Comparison of ENCODE assay signal across 18 cellular contexts in genomic region chr10:79473511-79474095, GRCh38.
"Had no signal": no experiment of that assay in that cellular context is flagged by ENCODE, and none has a peak within 500 bp of the region (broad histone marks: within the 10 kb centered on the region; RNA-seq: fewer than 3 reads in every experiment).

No MANE protein-coding gene starts in this region.

- H3K4me1 Mint-ChIP-seq: immature natural killer cell; naive thymus-derived CD8-positive, alpha-beta T cell; stimulated activated naive B cell treated with anti-CD40 and anti-IgM and Interleukin-4, amounts not matched to agents 10 μg/mL and 1 μg/mL and 100 μg/mL, for 72 hours had no signal

- H3K36me3 Mint-ChIP-seq: activated naive CD8-positive, alpha-beta T cell treated with anti-CD3 and anti-CD28 coated beads, Interleukin-2, amount 10 ng/mL, durations not matched to agents 7 days and 5 days; immature natural killer cell; naive thymus-derived CD8-positive, alpha-beta T cell; stimulated activated naive B cell treated with anti-CD40 and anti-IgM and Interleukin-4, amounts not matched to agents 10 μg/mL and 1 μg/mL and 100 μg/mL, for 72 hours had no signal

- H3K27ac Mint-ChIP-seq: activated naive CD8-positive, alpha-beta T cell treated with anti-CD3 and anti-CD28 coated beads, Interleukin-2, amount 10 ng/mL, durations not matched to agents 7 days and 5 days; immature natural killer cell; naive thymus-derived CD8-positive, alpha-beta T cell; stimulated activated naive B cell treated with anti-CD40 and anti-IgM and Interleukin-4, amounts not matched to agents 10 μg/mL and 1 μg/mL and 100 μg/mL, for 72 hours had no signal

- DNase-seq: activated CD4-positive, alpha-beta T cell treated with anti-CD3 and anti-CD28 coated beads, Interleukin-2, amount 50 U/mL, for 48 hours; activated gamma-delta T cell; activated naive CD8-positive, alpha-beta T cell treated with anti-CD3 and anti-CD28 coated beads, Interleukin-2, amount 10 ng/mL, durations not matched to agents 7 days and 5 days; activated T-cell treated with anti-CD3 and anti-CD28 coated beads, Interleukin-2, amount 50 U/mL, for 4 hours; foreskin keratinocyte; immature natural killer cell; mucosa of descending colon; naive thymus-derived CD8-positive, alpha-beta T cell; sigmoid colon; stimulated activated CD4-positive, alpha-beta T cell treated with anti-CD3 and anti-CD28 coated beads, Interleukin-2, amount 100 ng/mL, for 24 hours; stimulated activated naive B cell treated with anti-CD40 and anti-IgM and Interleukin-4, amounts not matched to agents 10 μg/mL and 1 μg/mL and 100 μg/mL, for 72 hours; T-helper 2 cell; trophoblast cell had no signal

- ATAC-seq: activated CD4-positive, CD25-positive, alpha-beta regulatory T cell treated with anti-CD3 and anti-CD28 coated beads, Interleukin-2, amount 50 U/mL, for 24 hours; activated T-cell treated with anti-CD3 and anti-CD28 coated beads, Interleukin-2, amount 50 U/mL, for 4 hours; foreskin keratinocyte; mucosa of descending colon; naive thymus-derived CD8-positive, alpha-beta T cell; stimulated activated naive B cell treated with anti-CD40 and anti-IgM and Interleukin-4, amounts not matched to agents 10 μg/mL and 1 μg/mL and 100 μg/mL, for 72 hours had no signal

- H3K27ac ChIP-seq: ascending aorta, foreskin keratinocyte, prostate gland, sigmoid colon had no signal

- H3K4me3 Mint-ChIP-seq: activated naive CD8-positive, alpha-beta T cell treated with anti-CD3 and anti-CD28 coated beads, Interleukin-2, amount 10 ng/mL, durations not matched to agents 7 days and 5 days; activated T-cell treated with anti-CD3 and anti-CD28 coated beads, Interleukin-2, amount 50 U/mL, for 4 hours; immature natural killer cell; naive thymus-derived CD8-positive, alpha-beta T cell; stimulated activated naive B cell treated with anti-CD40 and anti-IgM and Interleukin-4, amounts not matched to agents 10 μg/mL and 1 μg/mL and 100 μg/mL, for 72 hours had no signal

- H3K9me3 Mint-ChIP-seq: activated naive CD8-positive, alpha-beta T cell treated with anti-CD3 and anti-CD28 coated beads, Interleukin-2, amount 10 ng/mL, durations not matched to agents 7 days and 5 days; activated T-cell treated with anti-CD3 and anti-CD28 coated beads, Interleukin-2, amount 50 U/mL, for 4 hours; immature natural killer cell; naive thymus-derived CD8-positive, alpha-beta T cell; stimulated activated naive B cell treated with anti-CD40 and anti-IgM and Interleukin-4, amounts not matched to agents 10 μg/mL and 1 μg/mL and 100 μg/mL, for 72 hours had no signal

- FAIRE-seq: bronchial epithelial cell, endothelial cell of umbilical vein had no signal
